In genomic region chr16:53085539-53086450, GRCh38 we compare ENCODE assay signal across 8 cellular contexts. TPM values are rescaled to one million over a fixed set of nuclear protein-coding genes. Genes with fewer than 3 reads are reported as not detected.
A peak's percentile ranks its signal among the peaks of the same experiment; 100 is the strongest.
DNase-seq lines count a peak whose midpoint lies in the region; ATAC-seq and TF ChIP-seq lines count a peak whose summit lies in the region.

No MANE protein-coding gene starts in this region.

- CTCF ChIA-PET in MCF 10A (lab: Yijun Ruan, JAX): interaction anchor here (0.6 to 5.8 kb wide), 7 partner anchors 8 to 826 kb away, joined by 3 to 34 read pairs (median 5); partner anchors contain the start of gene CHD9

- DNase-seq in NCI-H1105 (lab: John Stamatoyannopoulos, UW) (peak; percentile 64), MCF 10A (ENCODE audit: unreplicated experiment) (peak; percentile 81), substantia nigra (lab: John Stamatoyannopoulos, UW) (peak in 2 of 49 donors; percentile 22 to 36), A172 (ENCODE audit: low spot score) (no peak)

- no peaks in the 10 kb centered on the region for H3K27me3 ChIP-seq in layer of hippocampus (ENCODE audit: control insufficient read depth, insufficient read depth, low read length)

- peaks cover 55% of the 10 kb centered on the region for H3K4me1 Mint-ChIP-seq in MCF 10A (ENCODE audit: insufficient read depth, unreplicated experiment)
- H3K4me1 Mint-ChIP-seq in activated T-helper 17 cell treated with anti-CD3 and anti-CD28 coated beads, Interleukin-2, amount 50 U/mL, for 72 hours: peaks cover 4% of the 10 kb centered on the region

- H3K27me3 Mint-ChIP-seq in MCF 10A (ENCODE audit: insufficient read depth, unreplicated experiment): no peaks in the 10 kb centered on the region
- no peaks in the 10 kb centered on the region for H3K27me3 Mint-ChIP-seq in activated T-helper 17 cell treated with anti-CD3 and anti-CD28 coated beads, Interleukin-2, amount 50 U/mL, for 72 hours

- no peaks in the 10 kb centered on the region for H3K9me3 Mint-ChIP-seq in MCF 10A (ENCODE audit: unreplicated experiment)
- H3K9me3 Mint-ChIP-seq in activated T-helper 17 cell treated with anti-CD3 and anti-CD28 coated beads, Interleukin-2, amount 50 U/mL, for 72 hours: no peaks in the 10 kb centered on the region

- POLR2A ChIA-PET in MCF 10A (lab: Yijun Ruan, JAX): interaction anchor here (0.7 to 9.9 kb wide), 11 partner anchors 9 to 122 kb away, joined by 3 to 100 read pairs (median 4); partner anchors contain the start of genes CHD9 and CHD9NB

- H3K4me3 Mint-ChIP-seq in MCF 10A (ENCODE audit: unreplicated experiment): peak overlapping the region; percentile 21
- H3K4me3 Mint-ChIP-seq in activated T-helper 17 cell treated with anti-CD3 and anti-CD28 coated beads, Interleukin-2, amount 50 U/mL, for 72 hours: no peak overlapping the region

- TF ChIP-seq CTCF in MCF 10A (IDR thresholded peaks at IDR 0.05; ENCODE audit: unreplicated experiment): no peak

- H3K36me3 Mint-ChIP-seq in MCF 10A (ENCODE audit: insufficient read depth, unreplicated experiment): peaks cover 23% of the 10 kb centered on the region
- H3K36me3 Mint-ChIP-seq in activated T-helper 17 cell treated with anti-CD3 and anti-CD28 coated beads, Interleukin-2, amount 50 U/mL, for 72 hours (ENCODE audit: low read depth): no peaks in the 10 kb centered on the region

- peak overlapping the region; percentile 98 for H3K27ac Mint-ChIP-seq in MCF 10A (ENCODE audit: low read depth, unreplicated experiment)
- no peak overlapping the region for H3K27ac Mint-ChIP-seq in activated T-helper 17 cell treated with anti-CD3 and anti-CD28 coated beads, Interleukin-2, amount 50 U/mL, for 72 hours

- intact Hi-C loops in MCF 10A (cut with micrococcal nuclease): loop anchor here (2.0 kb wide), 1 partner anchor 13 kb away; no protein-coding TSS in a partner anchor

- peak overlapping the region; percentile 8 for H3K27ac ChIP-seq in layer of hippocampus (ENCODE audit: low read depth, low read length)
- peak overlapping the region; percentile 50 for H3K27ac ChIP-seq in substantia nigra (ENCODE audit: low read depth, low read length, poor library complexity, severe bottlenecking)

- no TSS peak for BruUV-seq in MCF 10A (replicated peaks; lab: Mats Ljungman, UMichigan)

- ATAC-seq in HG02798 (IDR thresholded peaks at IDR 0.05; ENCODE audit: poor library complexity, unreplicated experiment) (no peak), HG03139 (IDR thresholded peaks at IDR 0.05; ENCODE audit: unreplicated experiment) (no peak)
- no peak for ATAC-seq in activated T-helper 17 cell treated with anti-CD3 and anti-CD28 coated beads, Interleukin-2, amount 50 U/mL, for 72 hours (replicated peaks)

RNA-seq across cellular contexts. Expression of gene CHD9, which starts 31.0 kb away (rescaled TPM):
- total RNA-seq in MCF 10A (2022): 62.8 and 62.9 TPM in 2 replicates
- total RNA-seq in activated T-helper 17 cell treated with anti-CD3 and anti-CD28 coated beads, Interleukin-2, amount 50 U/mL, for 72 hours: 10 to 100 TPM; 16.0 to 19.5 TPM
- total RNA-seq in A172 (2014; rRNA removed; shearing (Covaris generic)): 28.8 and 35.5 TPM in 2 replicates

RNA-seq across cellular contexts. Expression of gene CHD9NB, which starts 33.1 kb away (rescaled TPM):
- total RNA-seq in MCF 10A (2022): 2.4 and 2.9 TPM in 2 replicates
- total RNA-seq in activated T-helper 17 cell treated with anti-CD3 and anti-CD28 coated beads, Interleukin-2, amount 50 U/mL, for 72 hours: 1 to 10 TPM; 1.4 to 2.0 TPM
- total RNA-seq in A172 (2014; rRNA removed; shearing (Covaris generic)): 1.0 and 1.6 TPM in 2 replicates
